ENCODE assay signal across 8 cellular contexts in genomic region chr5:168528521-168529360, GRCh38. TPM values are rescaled to one million over a fixed set of nuclear protein-coding genes. Genes with fewer than 3 reads are reported as not detected.
DNase-seq lines count a peak whose midpoint lies in the region; ATAC-seq and TF ChIP-seq lines count a peak whose summit lies in the region.

Gene FBLL1, plus strand, starts transcription at chr5:168529305. Its CDS starts 200 bp downstream, at chr5:168529505.

- H3K4me3 ChIP-seq in BJ (ENCODE audit: low read depth, low read length) (peak within 1 kb of the TSS; percentile 36), foreskin fibroblast (ENCODE audit: low read depth in 1 of 2, low read length in 2 of 2) (peak within 1 kb of the TSS; percentile 20 to 45)

- TF ChIP-seq CTCF in BJ (IDR thresholded peaks at IDR 0.05; ENCODE audit: insufficient read depth, low read depth, low read length) (no peak), foreskin fibroblast (IDR thresholded peaks at IDR 0.05; ENCODE audit: low read depth, low read length) (no peak), progenitor cell of endocrine pancreas (IDR thresholded peaks at IDR 0.05; ENCODE audit: unreplicated experiment) (no peak)

- H3K4me3 Mint-ChIP-seq in activated T-cell treated with anti-CD3 and anti-CD28 coated beads, Interleukin-2, amount 50 U/mL, for 24 hours: peak within 1 kb of the TSS; percentile 74
- peak within 1 kb of the TSS; percentile 70 for H3K4me3 Mint-ChIP-seq in progenitor cell of endocrine pancreas (ENCODE audit: low read depth)

- ATAC-seq in HG03354 (IDR thresholded peaks at IDR 0.05; ENCODE audit: poor library complexity, severe bottlenecking, unreplicated experiment): no peak
- no peak for ATAC-seq in HG03342 (IDR thresholded peaks at IDR 0.05; ENCODE audit: unreplicated experiment)
- no peak for ATAC-seq in GM19023 (IDR thresholded peaks at IDR 0.05; ENCODE audit: unreplicated experiment)

- peaks cover 51% of the 10 kb centered on the region for H3K27me3 Mint-ChIP-seq in activated T-cell treated with anti-CD3 and anti-CD28 coated beads, Interleukin-2, amount 50 U/mL, for 24 hours
- peaks cover 45% of the 10 kb centered on the region for H3K27me3 Mint-ChIP-seq in progenitor cell of endocrine pancreas

- no peaks in the 10 kb centered on the region for H3K36me3 ChIP-seq in BJ (ENCODE audit: control insufficient read depth, insufficient read depth, low read length)

- POLR2A ChIA-PET in BJ (lab: Charles Lee): no interaction called here

- no peak for DNase-seq in BJ (ENCODE audit: low read depth)
- peak; percentile 12 for DNase-seq in LHCN-M2 (ENCODE audit: low read depth)
- no peak for DNase-seq in activated T-cell treated with anti-CD3 and anti-CD28 coated beads, Interleukin-2, amount 50 U/mL, for 24 hours
- peak; percentile 20 to 58 for DNase-seq in foreskin fibroblast
- peak; percentile 67 for DNase-seq in progenitor cell of endocrine pancreas (ENCODE audit: low spot score, unreplicated experiment)

- H3K27me3 ChIP-seq in BJ (ENCODE audit: control insufficient read depth, insufficient read depth, low read length): peaks cover 18% of the 10 kb centered on the region

- peaks cover 2% of the 10 kb centered on the region for H3K36me3 Mint-ChIP-seq in activated T-cell treated with anti-CD3 and anti-CD28 coated beads, Interleukin-2, amount 50 U/mL, for 24 hours (ENCODE audit: low read depth)
- H3K36me3 Mint-ChIP-seq in progenitor cell of endocrine pancreas (ENCODE audit: insufficient read depth): no peaks in the 10 kb centered on the region

- no peaks in the 10 kb centered on the region for H3K9me3 Mint-ChIP-seq in activated T-cell treated with anti-CD3 and anti-CD28 coated beads, Interleukin-2, amount 50 U/mL, for 24 hours
- H3K9me3 Mint-ChIP-seq in progenitor cell of endocrine pancreas (ENCODE audit: low read depth): no peaks in the 10 kb centered on the region

- CTCF ChIA-PET in BJ (lab: Yijun Ruan, JAX): no interaction called here

- no peak within 1 kb of the TSS for H3K27ac Mint-ChIP-seq in activated T-cell treated with anti-CD3 and anti-CD28 coated beads, Interleukin-2, amount 50 U/mL, for 24 hours
- H3K27ac Mint-ChIP-seq in progenitor cell of endocrine pancreas: peak within 1 kb of the TSS; percentile 67

- peaks cover 13% of the 10 kb centered on the region for H3K4me1 Mint-ChIP-seq in activated T-cell treated with anti-CD3 and anti-CD28 coated beads, Interleukin-2, amount 50 U/mL, for 24 hours (ENCODE audit: low read depth)
- H3K4me1 Mint-ChIP-seq in progenitor cell of endocrine pancreas (ENCODE audit: low read depth): no peaks in the 10 kb centered on the region

RNA-seq across cellular contexts. Expression of gene FBLL1, which starts in this region (rescaled TPM):
- polyA plus RNA-seq in BJ (2011; rRNA removed): 0.56 and 0.61 TPM in 2 replicates
- 0.51 and 0.66 TPM in 2 replicates for polyA minus RNA-seq in BJ (2011; rRNA and poly(A)+ RNA removed)
- total RNA-seq in LHCN-M2 (2014; rRNA removed): 0.32 and 0.52 TPM in 2 replicates
- 2.4 TPM for polyA plus RNA-seq in LHCN-M2 (2012)
- 3.1 and 4.5 TPM in 2 replicates for total RNA-seq in progenitor cell of endocrine pancreas

Comparison
In these comparisons a context has a peak if more than half of its experiments do, and no peak if none do; other contexts are left out.
1. DNase-seq: peak in LHCN-M2 (single experiment), foreskin fibroblast (2 of 2) and progenitor cell of endocrine pancreas (single experiment); none in BJ (single experiment) and activated T-cell treated with anti-CD3 and anti-CD28 coated beads, Interleukin-2, amount 50 U/mL, for 24 hours (single experiment).